In the genomic region with DNA sequence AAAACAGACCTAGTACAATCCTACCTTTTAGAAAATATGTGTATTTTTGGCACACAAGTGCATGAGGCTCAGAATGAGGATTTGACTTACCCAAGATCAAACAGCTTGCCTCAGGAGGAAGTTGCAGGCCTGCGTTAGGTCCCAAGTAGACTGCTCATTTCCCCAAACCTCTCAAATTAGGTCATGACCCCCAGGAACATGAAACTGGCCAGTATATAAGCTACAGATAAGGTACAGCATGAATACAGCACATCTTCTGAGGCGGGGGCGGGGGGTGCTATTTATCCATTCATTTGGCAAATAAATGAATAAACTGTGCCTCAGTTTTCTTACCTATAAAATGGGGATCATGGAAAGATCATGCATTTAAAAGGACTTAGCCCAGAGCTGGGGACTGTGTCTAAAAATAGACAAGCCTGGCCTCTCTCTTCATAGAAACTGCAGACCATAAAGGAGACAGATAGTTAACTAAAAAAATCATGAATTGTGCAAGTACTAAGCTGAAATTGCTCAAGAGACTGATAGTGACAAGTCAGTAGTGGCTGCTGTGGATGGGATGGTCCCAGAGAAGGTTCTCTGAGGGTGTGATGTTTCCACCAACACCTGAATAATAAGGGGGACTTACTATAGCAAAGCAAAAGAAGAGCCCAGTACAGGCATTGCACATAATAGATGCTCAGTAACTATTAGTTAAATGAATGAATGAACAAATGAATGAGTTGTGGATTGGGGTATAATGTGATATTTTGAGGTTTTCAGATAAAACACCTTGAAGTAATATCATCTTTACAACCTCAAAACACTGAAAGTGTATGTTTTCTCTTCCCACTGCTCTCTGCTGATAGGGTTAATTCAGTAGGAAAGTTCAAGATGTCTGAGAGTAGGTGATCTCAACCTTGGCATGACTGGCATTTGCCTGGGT, we compare ENCODE assay signal across 15 cellular contexts.
A peak's percentile ranks its signal among the peaks of the same experiment; 100 is the strongest.
DNase-seq lines count a peak whose midpoint lies in the region; ATAC-seq and TF ChIP-seq lines count a peak whose summit lies in the region.
"Had no signal": no experiment of that assay in that cellular context is flagged by ENCODE, and none has a peak within 500 bp of the region (broad histone marks: within the 10 kb centered on the region; RNA-seq: fewer than 3 reads in every experiment).

No MANE protein-coding gene starts in this region.

- H3K36me3 ChIP-seq in adipocyte (ENCODE audit: control insufficient read depth, insufficient read depth, low read length, severe bottlenecking) = no peaks in the 10 kb centered on the region
- no peaks in the 10 kb centered on the region for H3K36me3 ChIP-seq in Caco-2 (ENCODE audit: control insufficient read depth, insufficient read depth, low read length)
- H3K36me3 ChIP-seq: thyroid gland had no signal

- peaks cover 17% of the 10 kb centered on the region for H3K4me1 ChIP-seq in adipocyte (ENCODE audit: control insufficient read depth, insufficient read depth, low read length)
- H3K4me1 ChIP-seq in Caco-2 = no peaks in the 10 kb centered on the region
- H3K4me1 ChIP-seq: thyroid gland had no signal

- H3K4me1 Mint-ChIP-seq in CD14-positive monocyte (peaks cover 41% of the 10 kb centered on the region), Caco-2 (ENCODE audit: low read depth, unreplicated experiment) (peaks cover 6% of the 10 kb centered on the region)
- no peaks in the 10 kb centered on the region for H3K4me1 Mint-ChIP-seq in stimulated activated effector memory CD8-positive, alpha-beta T cell treated with anti-CD3 and anti-CD28 coated beads, Interleukin-12 subunit alpha, Interleukin-12 subunit beta, amount 100 ng/mL, for 72 hours

- H3K9me3 Mint-ChIP-seq in CD14-positive monocyte = no peaks in the 10 kb centered on the region
- no peaks in the 10 kb centered on the region for H3K9me3 Mint-ChIP-seq in Caco-2 (ENCODE audit: unreplicated experiment)
- no peaks in the 10 kb centered on the region for H3K9me3 Mint-ChIP-seq in stimulated activated effector memory CD8-positive, alpha-beta T cell treated with anti-CD3 and anti-CD28 coated beads, Interleukin-12 subunit alpha, Interleukin-12 subunit beta, amount 100 ng/mL, for 72 hours

- H3K36me3 Mint-ChIP-seq in CD14-positive monocyte = peaks cover 22 to 26% of the 10 kb centered on the region in 2 donors
- no peaks in the 10 kb centered on the region for H3K36me3 Mint-ChIP-seq in Caco-2 (ENCODE audit: insufficient read depth, unreplicated experiment)
- H3K36me3 Mint-ChIP-seq in stimulated activated effector memory CD8-positive, alpha-beta T cell treated with anti-CD3 and anti-CD28 coated beads, Interleukin-12 subunit alpha, Interleukin-12 subunit beta, amount 100 ng/mL, for 72 hours = no peaks in the 10 kb centered on the region

- peak overlapping the region; percentile 94 to 98 (median 96) for H3K27ac Mint-ChIP-seq in CD14-positive monocyte
- no peak overlapping the region for H3K27ac Mint-ChIP-seq in Caco-2 (ENCODE audit: unreplicated experiment)
- H3K27ac Mint-ChIP-seq in stimulated activated effector memory CD8-positive, alpha-beta T cell treated with anti-CD3 and anti-CD28 coated beads, Interleukin-12 subunit alpha, Interleukin-12 subunit beta, amount 100 ng/mL, for 72 hours = no peak overlapping the region

- POLR2A ChIA-PET in Caco-2 (lab: Charles Lee) = no interaction called here

- CTCF ChIA-PET in Caco-2 (lab: Charles Lee) = no interaction called here

- intact Hi-C loops in CD14-positive monocyte (cut with micrococcal nuclease) (loop anchor here (5.0 kb wide), 2 partner anchors 39 to 59 kb away; no protein-coding TSS in a partner anchor), Caco-2 (cut with micrococcal nuclease; ENCODE audit: unreplicated experiment) (no loop called here)

- TF ChIP-seq CTCF in CD14-positive monocyte (IDR thresholded peaks at IDR 0.05) (no peak), Caco-2 (IDR thresholded peaks at IDR 0.05; ENCODE audit: insufficient read depth in 1 of 2, low read depth in 1 of 2, low read length in 1 of 2, severe bottlenecking in 1 of 2, unreplicated experiment in 1 of 2) (no peak)

- no peak overlapping the region for H3K9ac ChIP-seq in adipocyte (ENCODE audit: low read length)

- H3K4me3 Mint-ChIP-seq in CD14-positive monocyte = peak overlapping the region; percentile 15 to 37
- no peak overlapping the region for H3K4me3 Mint-ChIP-seq in Caco-2 (ENCODE audit: unreplicated experiment)
- no peak overlapping the region for H3K4me3 Mint-ChIP-seq in stimulated activated effector memory CD8-positive, alpha-beta T cell treated with anti-CD3 and anti-CD28 coated beads, Interleukin-12 subunit alpha, Interleukin-12 subunit beta, amount 100 ng/mL, for 72 hours

- ATAC-seq in GM19395 (IDR thresholded peaks at IDR 0.05; ENCODE audit: unreplicated experiment) (peak; percentile 66), HG03442 (IDR thresholded peaks at IDR 0.05; ENCODE audit: unreplicated experiment) (peak; percentile 65), HG02623 (IDR thresholded peaks at IDR 0.05; ENCODE audit: unreplicated experiment) (no peak)
- ATAC-seq in stimulated activated effector memory CD8-positive, alpha-beta T cell treated with anti-CD3 and anti-CD28 coated beads, Interleukin-12 subunit alpha, Interleukin-12 subunit beta, amount 100 ng/mL, for 72 hours = no peak

- BruUV-seq in Caco-2 (replicated peaks; lab: Mats Ljungman, UMichigan) = no TSS peak

- H3K27me3 ChIP-seq in adipocyte (replicated peaks; ENCODE audit: control insufficient read depth, insufficient read depth, low read length) (peaks cover 5% of the 10 kb centered on the region), Caco-2 (replicated peaks; ENCODE audit: control insufficient read depth, insufficient read depth, low read length) (no peaks in the 10 kb centered on the region; the same call in 1 of the 2 replicates)
- H3K27me3 ChIP-seq: thyroid gland had no signal

- DNase-seq in CD14-positive monocyte (ENCODE audit: low spot score) (peak; percentile 83), adipocyte (ENCODE audit: low read depth) (peak; percentile 31), Caco-2 (no peak), NCI-H510A treated with DMSO at 0.1 percent for 48 hours (lab: John Stamatoyannopoulos, UW) (no peak)
- no peak for DNase-seq in stimulated activated effector memory CD8-positive, alpha-beta T cell treated with anti-CD3 and anti-CD28 coated beads, Interleukin-12 subunit alpha, Interleukin-12 subunit beta, amount 100 ng/mL, for 72 hours (ENCODE audit: low spot score in 2 of 2)
- DNase-seq: ACHN, activated T-cell treated with anti-CD3 and anti-CD28 coated beads for 4 hours, cerebellar nuclear complex, glutamatergic neuron, NCI-H2107, posterior cingulate gyrus, thyroid gland had no signal

- H3K4me3 ChIP-seq in adipocyte (ENCODE audit: low read length) = no peak overlapping the region
- no peak overlapping the region for H3K4me3 ChIP-seq in Caco-2 (ENCODE audit: low read depth, low read length)
- H3K4me3 ChIP-seq: thyroid gland had no signal

- H3K27me3 Mint-ChIP-seq in CD14-positive monocyte (ENCODE audit: low read depth in 3 of 3) (peaks cover 1 to 5% (median 2%) of the 10 kb centered on the region in 3 donors), Caco-2 (ENCODE audit: insufficient read depth, unreplicated experiment) (peaks cover 5% of the 10 kb centered on the region)

- H3K9me3 ChIP-seq in adipocyte (ENCODE audit: control insufficient read depth, low read length) (no peaks in the 10 kb centered on the region), Caco-2 (no peaks in the 10 kb centered on the region)
- H3K9me3 ChIP-seq: thyroid gland had no signal

Comparison
In these comparisons a context has a peak if more than half of its experiments do, and no peak if none do; other contexts are left out.
1. DNase-seq: peak in CD14-positive monocyte (single experiment) and adipocyte (single experiment); none in Caco-2 (0 of 2), stimulated activated effector memory CD8-positive, alpha-beta T cell treated with anti-CD3 and anti-CD28 coated beads, Interleukin-12 subunit alpha, Interleukin-12 subunit beta, amount 100 ng/mL, for 72 hours (0 of 2) and NCI-H510A treated with DMSO at 0.1 percent for 48 hours (single experiment).
2. H3K27ac Mint-ChIP-seq: peak in CD14-positive monocyte (7 of 7); none in Caco-2 (single experiment) and stimulated activated effector memory CD8-positive, alpha-beta T cell treated with anti-CD3 and anti-CD28 coated beads, Interleukin-12 subunit alpha, Interleukin-12 subunit beta, amount 100 ng/mL, for 72 hours (single experiment).
3. H3K4me3 Mint-ChIP-seq: peak in CD14-positive monocyte (2 of 2); none in Caco-2 (single experiment) and stimulated activated effector memory CD8-positive, alpha-beta T cell treated with anti-CD3 and anti-CD28 coated beads, Interleukin-12 subunit alpha, Interleukin-12 subunit beta, amount 100 ng/mL, for 72 hours (single experiment).
4. ATAC-seq: peak in GM19395 (single experiment) and HG03442 (single experiment); none in stimulated activated effector memory CD8-positive, alpha-beta T cell treated with anti-CD3 and anti-CD28 coated beads, Interleukin-12 subunit alpha, Interleukin-12 subunit beta, amount 100 ng/mL, for 72 hours (single experiment) and HG02623 (single experiment).